Comparison of ENCODE assay signal across 8 cellular contexts in genomic region chr15:49832421-49832980, GRCh38.
DNase-seq lines count a peak whose midpoint lies in the region; ATAC-seq, FAIRE-seq and TF ChIP-seq lines count a peak whose summit lies in the region.

No MANE protein-coding gene starts in this region.

- peak; percentile 100 for ATAC-seq in HepG2

- intact Hi-C loops in HepG2 (cut with micrococcal nuclease; ENCODE audit: unreplicated experiment), result no loop called here

- BruUV-seq in HepG2 (replicated peaks; lab: Mats Ljungman, UMichigan), result no TSS peak

- no peaks in the 10 kb centered on the region for H3K4me1 ChIP-seq in HepG2 (ENCODE audit: insufficient read depth, low read length)

- no peaks in the 10 kb centered on the region for H3K79me2 ChIP-seq in HepG2 (ENCODE audit: insufficient read depth, low read length)

- peak overlapping the region; percentile 34 for H2AFZ ChIP-seq in HepG2 (ENCODE audit: low read length)

- POLR2A ChIA-PET in HepG2 (lab: Yijun Ruan, JAX), result no interaction called here

- H3K27ac ChIP-seq in brain microvascular endothelial cell (peak overlapping the region; percentile 79), HepG2 (ENCODE audit: extremely low read length, insufficient read depth, low read length) (no peak overlapping the region)

- FAIRE-seq in D721Med (lab: Jason Lieb, UNC), result no peak
- peak; percentile 53 for FAIRE-seq in HepG2 (lab: Jason Lieb, UNC)

- DNase-seq in D721Med (ENCODE audit: insufficient read length, low spot score) (no peak), brain microvascular endothelial cell (peak; percentile 21), HepG2 (ENCODE audit: low spot score) (peak; percentile 31), Ammon's horn (ENCODE audit: low spot score) (no peak), NCI-H187 (lab: John Stamatoyannopoulos, UW) (no peak)
- no peak for DNase-seq in activated CD4-positive, CD25-positive, alpha-beta regulatory T cell (lab: John Stamatoyannopoulos, UW)
- DNase-seq in activated naive CD4-positive, alpha-beta T cell treated with anti-CD3 and anti-CD28 coated beads, Interleukin-2, amount 50 U/mL, for 16 hours, result no peak

- 9% methylated on average over 9 of the region's 10 CpGs for WGBS in HepG2 (ENCODE audit: low lambda C conversion rate)

- TF ChIP-seq POLR2A in HepG2 (IDR thresholded peaks at IDR 0.05; ENCODE audit: insufficient read depth in 1 of 2, low read depth in 2 of 2, low read length in 2 of 2), result no peak

- H4K20me1 ChIP-seq in HepG2 (ENCODE audit: insufficient read depth, low read length), result no peaks in the 10 kb centered on the region

- no peaks in the 10 kb centered on the region for H3K9me3 ChIP-seq in HepG2 (ENCODE audit: low read length)

- TF ChIP-seq RAD21 in HepG2 (CRISPR knock-in tag; IDR thresholded peaks at IDR 0.05), result 0 out of 2 replicates have a peak, but pooled peaks have one; percentile 22

- peak; percentile 38 for TF ChIP-seq CTCF in D721Med (IDR thresholded peaks at IDR 0.05; ENCODE audit: insufficient read depth, missing control alignments)
- peak; percentile 64 for TF ChIP-seq CTCF in LNCAP (IDR thresholded peaks at IDR 0.05)
- peak; percentile 62 for TF ChIP-seq CTCF in brain microvascular endothelial cell (IDR thresholded peaks at IDR 0.05; ENCODE audit: low read depth, low read length, missing control alignments)
- peak; percentile 71 for TF ChIP-seq CTCF in HepG2 (CRISPR knock-in tag; IDR thresholded peaks at IDR 0.05)

- no peak for TF ChIP-seq EP300 in HepG2 (IDR thresholded peaks at IDR 0.05; ENCODE audit: low read depth in 2 of 2, low read length in 2 of 2)
- TF ChIP-seq EP300 in HepG2 (CRISPR knock-in tag; IDR thresholded peaks at IDR 0.05; ENCODE audit: borderline replicate concordance), result no peak

- in situ Hi-C loops in brain microvascular endothelial cell (cut with HindIII; ENCODE audit: low pct_ligation_motif_present, low sequenced_read_pairs), result no loop called here
- in situ Hi-C loops in HepG2 (cut with HindIII; ENCODE audit: extremely low pct_ligation_motif_present, low pct_unique_long_range_greater_than_20kb), result no loop called here

- H3K4me3 ChIP-seq in brain microvascular endothelial cell (ENCODE audit: low read depth, low read length), result no peak overlapping the region
- no peak overlapping the region for H3K4me3 ChIP-seq in HepG2 (replicated peaks in 1 of 3; ENCODE audit: insufficient read depth in 1 of 3, low read depth in 2 of 3, low read length in 3 of 3)

- no peak overlapping the region for H3K4me2 ChIP-seq in HepG2 (ENCODE audit: low read depth, low read length)

- H3K27me3 ChIP-seq in brain microvascular endothelial cell (replicated peaks), result no peaks in the 10 kb centered on the region
- H3K27me3 ChIP-seq in HepG2 (ENCODE audit: control insufficient read depth in 1 of 2, insufficient read depth in 2 of 2, low read length in 2 of 2), result no peaks in the 10 kb centered on the region

- H3K36me3 ChIP-seq in brain microvascular endothelial cell (replicated peaks), result no peaks in the 10 kb centered on the region
- no peaks in the 10 kb centered on the region for H3K36me3 ChIP-seq in HepG2 (replicated peaks in 1 of 2; ENCODE audit: control insufficient read depth in 1 of 2, insufficient read depth in 2 of 2, low read length in 2 of 2)

- CTCF ChIA-PET in HepG2 (lab: Yijun Ruan, JAX; ENCODE audit: low intra/inter-chr PET ratio, low total read pairs), result interaction anchor here (1.5 kb wide), 1 partner anchor 362 kb away, joined by 3 read pairs; no protein-coding TSS in a partner anchor

- H3K9ac ChIP-seq in HepG2 (ENCODE audit: insufficient read depth, low read depth, low read length), result no peak overlapping the region

TF ChIP-seq in HepG2, 621 proteins besides CTCF, POLR2A, EP300 and RAD21:
- no peak for TF ChIP-seq NR2F1 (CRISPR knock-in tag; IDR thresholded peaks at IDR 0.05)
- TF ChIP-seq KDM1A (CRISPR knock-in tag; IDR thresholded peaks at IDR 0.05), result no peak
- TF ChIP-seq STAG1 (CRISPR knock-in tag; IDR thresholded peaks at IDR 0.05), result peak; percentile 65
- peak; percentile 9 for TF ChIP-seq TEAD3 (CRISPR knock-in tag; optimal IDR thresholded peaks at IDR 0.05; ENCODE audit: borderline replicate concordance)
- TF ChIP-seq SMC3 (IDR thresholded peaks at IDR 0.05; ENCODE audit: low read length), result peak; percentile 57
- no peak for TF ChIP-seq MEIS2 (CRISPR knock-in tag; IDR thresholded peaks at IDR 0.05)
- no peak for TF ChIP-seq ELF4 (CRISPR knock-in tag; IDR thresholded peaks at IDR 0.05; ENCODE audit: borderline replicate concordance)
TF ChIP-seq in HepG2: peak in this region for 3.

Comparison
In these comparisons a context has a peak if more than half of its experiments do, and no peak if none do; other contexts are left out.
1. DNase-seq: peak in brain microvascular endothelial cell (single experiment) and HepG2 (single experiment); none in D721Med (single experiment), activated CD4-positive, CD25-positive, alpha-beta regulatory T cell (0 of 4), Ammon's horn (single experiment), activated naive CD4-positive, alpha-beta T cell treated with anti-CD3 and anti-CD28 coated beads, Interleukin-2, amount 50 U/mL, for 16 hours (single experiment) and NCI-H187 (0 of 2).
2. Peak in every context shown above with its lines, with median percentiles within 50 percentile points of each other: CTCF ChIP-seq.